In the genomic region with DNA sequence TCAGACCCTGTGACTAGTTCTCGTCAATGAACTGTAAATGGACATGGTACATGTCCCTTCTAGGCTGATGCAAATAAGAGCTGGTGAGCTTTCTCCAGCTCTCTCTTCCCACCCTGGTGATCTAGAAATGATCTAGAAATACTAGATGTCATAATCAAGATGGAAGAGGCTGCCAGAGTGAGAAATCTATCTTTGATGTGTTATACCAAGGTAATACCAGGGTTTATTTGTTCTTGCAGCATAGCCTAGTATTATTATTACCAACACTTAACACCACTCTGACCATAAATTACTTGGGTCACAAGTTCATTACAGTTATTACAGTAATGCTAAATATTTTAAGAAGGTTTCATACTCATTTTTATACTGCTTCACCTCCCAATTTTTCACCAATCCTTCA, we compare ENCODE assay signal across 29 cellular contexts.
"Had no signal": no experiment of that assay in that cellular context is flagged by ENCODE, and none has a peak within 500 bp of the region (broad histone marks: within the 10 kb centered on the region; RNA-seq: fewer than 3 reads in every experiment).

No MANE protein-coding gene starts in this region.

- H3K27ac ChIP-seq: heart right ventricle, hepatocyte, left lung, lower lobe of right lung, pancreas, prostate gland, skin epidermis, tibial nerve, uterus had no signal

- FAIRE-seq: kidney, pancreas had no signal

- H3K4me3 Mint-ChIP-seq: mesothelial cell of epicardium; naive B cell; nephron; neural crest cell; stimulated activated naive CD8-positive, alpha-beta T cell treated with anti-CD3 and anti-CD28 coated beads, Interleukin-15, Interleukin-2, amounts not matched to agents 100 ng/mL and 50 ng/mL, for 24 hours; type B pancreatic cell had no signal

- H2AFZ ChIP-seq: hepatocyte had no signal

- H3K27me3 ChIP-seq: heart right ventricle, hepatocyte, left lung, pancreas, tibial nerve, uterus had no signal

- H3K4me2 ChIP-seq: hepatocyte had no signal

- H3K9me3 Mint-ChIP-seq: mesothelial cell of epicardium, nephron, type B pancreatic cell had no signal

- H3K9me3 ChIP-seq: heart right ventricle, lower lobe of right lung, pancreas, prostate gland, tibial nerve, uterus had no signal

- H3K4me1 ChIP-seq: left lung, lower lobe of right lung, prostate gland, uterus had no signal

- H3K36me3 Mint-ChIP-seq: mesothelial cell of epicardium, type B pancreatic cell had no signal

- H3K4me3 ChIP-seq: heart right ventricle, hepatocyte, left lung, lower lobe of right lung, pancreas, prostate gland, skin epidermis, tibial nerve, uterus had no signal

- H3K27me3 Mint-ChIP-seq: stimulated activated naive CD8-positive, alpha-beta T cell treated with anti-CD3 and anti-CD28 coated beads, Interleukin-15, Interleukin-2, amounts not matched to agents 100 ng/mL and 50 ng/mL, for 24 hours; type B pancreatic cell had no signal

- ATAC-seq: heart right ventricle, left colon, left lung, lower lobe of right lung, pancreas, right cardiac atrium, sciatic nerve had no signal

- H3K36me3 ChIP-seq: heart right ventricle, left lung, lower lobe of right lung, pancreas, prostate gland, tibial nerve, uterus had no signal

- DNase-seq: heart right ventricle; kidney; left colon; left lung; lower lobe of right lung; mammary epithelial cell; mesendoderm; naive B cell; nucleus accumbens; pancreas; posterior cingulate gyrus; retina; right cardiac atrium; stimulated activated CD4-positive, alpha-beta T cell treated with anti-CD3 and anti-CD28 coated beads, Interleukin-12 subunit alpha, Interleukin-12 subunit beta, amount 100 ng/mL, for 4 hours; stimulated activated CD4-positive, alpha-beta T cell treated with anti-CD3 and anti-CD28 coated beads, Interleukin-15, amount 100 ng/mL, for 24 hours; stimulated activated CD4-positive, alpha-beta T cell treated with anti-CD3 and anti-CD28 coated beads, Interleukin-2, amount 100 ng/mL, for 24 hours; stimulated activated CD4-positive, alpha-beta T cell treated with anti-CD3 and anti-CD28 coated beads, Interleukin-4, amount 100 ng/mL, for 1 hour; stimulated activated naive CD4-positive, alpha-beta T cell; uterus had no signal

- H3K27ac Mint-ChIP-seq: mesothelial cell of epicardium; nephron; stimulated activated naive CD8-positive, alpha-beta T cell treated with anti-CD3 and anti-CD28 coated beads, Interleukin-15, Interleukin-2, amounts not matched to agents 100 ng/mL and 50 ng/mL, for 24 hours; type B pancreatic cell had no signal

- H3K79me2 ChIP-seq: hepatocyte had no signal
